ENCODE assay signal across 19 cellular contexts in genomic region chr13:110542311-110542796, GRCh38. TPM values are rescaled to one million over a fixed set of nuclear protein-coding genes. Genes with fewer than 3 reads are reported as not detected.
DNase-seq lines count a peak whose midpoint lies in the region; ATAC-seq, FAIRE-seq and TF ChIP-seq lines count a peak whose summit lies in the region.
"Had no signal": no experiment of that assay in that cellular context is flagged by ENCODE, and none has a peak within 500 bp of the region (broad histone marks: within the 10 kb centered on the region; RNA-seq: fewer than 3 reads in every experiment).

No MANE protein-coding gene starts in this region.

- H4K20me1 ChIP-seq in GM12878 (ENCODE audit: control insufficient read depth, insufficient read depth) = no peaks in the 10 kb centered on the region

- SMC1A ChIA-PET in GM12878 (lab: Charles Lee; ENCODE audit: uncharacterized antibody, unreplicated experiment) = interaction anchor here (1.2 kb wide), 1 partner anchor 10 kb away, joined by 7 read pairs; no protein-coding TSS in a partner anchor

- TF ChIP-seq RAD21 in GM12878 (IDR thresholded peaks at IDR 0.05; ENCODE audit: insufficient read depth, low read depth, low read length) = no peak

- H3K4me3 ChIP-seq in cardiac muscle cell = no peak overlapping the region
- H3K4me3 ChIP-seq in GM12878 = no peak overlapping the region
- no peak overlapping the region for H3K4me3 ChIP-seq in mucosa of stomach (ENCODE audit: low read length)
- H3K4me3 ChIP-seq in thyroid gland (replicated peaks in 1 of 3) = no peak overlapping the region

- CTCF ChIA-PET in GM12878 (lab: Yijun Ruan, JAX) = interaction anchor here (0.7 to 2.0 kb wide), 2 partner anchors 16 to 87 kb away, joined by 3 to 9 read pairs; no protein-coding TSS in a partner anchor

- H3K36me3 ChIP-seq in cardiac muscle cell = no peaks in the 10 kb centered on the region
- no peaks in the 10 kb centered on the region for H3K36me3 ChIP-seq in GM12878 (ENCODE audit: control insufficient read depth in 2 of 2, insufficient read depth in 2 of 2, low read length in 1 of 2)
- no peaks in the 10 kb centered on the region for H3K36me3 ChIP-seq in mucosa of stomach (ENCODE audit: control insufficient read depth, insufficient read depth, low read length)
- no peaks in the 10 kb centered on the region for H3K36me3 ChIP-seq in thyroid gland

- no peaks in the 10 kb centered on the region; the same call in none of the 2 replicates for H3K79me2 ChIP-seq in GM12878 (ENCODE audit: control insufficient read depth, insufficient read depth, low read length)

- BruUV-seq in GM12878 (replicated peaks; lab: Mats Ljungman, UMichigan) = no TSS peak

- H3K4me1 ChIP-seq in cardiac muscle cell (ENCODE audit: low read depth) = peaks cover 13% of the 10 kb centered on the region
- peaks cover 8% of the 10 kb centered on the region for H3K4me1 ChIP-seq in GM12878 (ENCODE audit: control insufficient read depth, insufficient read depth, low read length)
- peaks cover 54% of the 10 kb centered on the region for H3K4me1 ChIP-seq in mucosa of stomach (ENCODE audit: control insufficient read depth, insufficient read depth, low read length)
- H3K4me1 ChIP-seq in thyroid gland = peaks cover 40 to 53% of the 10 kb centered on the region in 2 donors

- no peak overlapping the region for H2AFZ ChIP-seq in GM12878 (ENCODE audit: control insufficient read depth, low read depth, low read length)

- intact Hi-C loops in cardiac septum (cut with DNase I) = no loop called here
- intact Hi-C loops in GM12878 (cut with micrococcal nuclease; ENCODE audit: unreplicated experiment) = no loop called here
- intact Hi-C loops in thyroid gland (cut with DNase I) = no loop called here

- WGBS in GM12878 (ENCODE audit: insufficient coverage, insufficient replicate concordance, low lambda C conversion rate, missing lambda C conversion rate) = 53% methylated on average over 6 of the region's 6 CpGs
- 39 to 48% methylated on average over 6 of the region's 6 CpGs for WGBS in thyroid gland, 2 donors

- RAD21 ChIA-PET in GM12878 (lab: Charles Lee; ENCODE audit: unreplicated experiment) = no interaction called here

- ATAC-seq in GM12878 = peak; percentile 58
- no peak for ATAC-seq in GM18858 (IDR thresholded peaks at IDR 0.05; ENCODE audit: unreplicated experiment)
- no peak for ATAC-seq in HG03039 (IDR thresholded peaks at IDR 0.05; ENCODE audit: unreplicated experiment)

- no peak overlapping the region for H3K4me2 ChIP-seq in GM12878 (ENCODE audit: control insufficient read depth, insufficient read depth)
- H3K4me2 ChIP-seq: KMS-11 had no signal

- TF ChIP-seq CTCF in cardiac muscle cell (IDR thresholded peaks at IDR 0.05; ENCODE audit: low read depth, low read length) (no peak), GM12878 (IDR thresholded peaks at IDR 0.05 in 2 of 3, conservative IDR thresholded peaks at IDR 0.05 in 1 of 3; ENCODE audit: control insufficient read depth in 2 of 3, extremely low read depth in 1 of 3, insufficient read depth in 1 of 3, low read depth in 3 of 3, low read length in 3 of 3) (no peak), thyroid gland (IDR thresholded peaks at IDR 0.05) (no peak)

- H3K27ac ChIP-seq in cardiac muscle cell = peak overlapping the region; percentile 2
- H3K27ac ChIP-seq in GM12878 (ENCODE audit: control insufficient read depth, insufficient read depth) = no peak overlapping the region
- H3K27ac ChIP-seq in thyroid gland = peak overlapping the region; percentile 63 to 91 (median 81)
- H3K27ac ChIP-seq: HL-60, KMS-11 had no signal

- no peaks in the 10 kb centered on the region for H3K9me3 ChIP-seq in cardiac muscle cell (ENCODE audit: low read depth)
- peaks cover 1% of the 10 kb centered on the region; the same call in 1 of the 3 replicates for H3K9me3 ChIP-seq in GM12878 (replicated peaks; ENCODE audit: control insufficient read depth, insufficient read depth, low read length)
- H3K9me3 ChIP-seq in mucosa of stomach (ENCODE audit: control insufficient read depth, low read length) = no peaks in the 10 kb centered on the region
- H3K9me3 ChIP-seq in thyroid gland = no peaks in the 10 kb centered on the region

- DNase-seq in cardiac muscle cell (ENCODE audit: low read depth in 1 of 2, low spot score in 1 of 2) (no peak), cardiac septum (ENCODE audit: low spot score) (no peak), GM12878 (ENCODE audit: low read depth, low spot score) (no peak), thyroid gland (peak; percentile 74 to 75), HT-29 (ENCODE audit: low spot score) (no peak)
- DNase-seq: DND-41, GDM1, MM.1S, NCI-H1105, NCI-H1930, NCI-H526 had no signal

- no peak overlapping the region for H3K9ac ChIP-seq in GM12878 (ENCODE audit: control insufficient read depth, insufficient read depth, low read length)
- H3K9ac ChIP-seq in mucosa of stomach (ENCODE audit: low read length) = peak overlapping the region; percentile 7
- H3K9ac ChIP-seq: KMS-11 had no signal

- H3K27me3 ChIP-seq in cardiac muscle cell (no peaks in the 10 kb centered on the region), GM12878 (replicated peaks in 1 of 2; ENCODE audit: control insufficient read depth in 2 of 2, insufficient read depth in 2 of 2, low read length in 1 of 2) (no peaks in the 10 kb centered on the region), mucosa of stomach (ENCODE audit: control insufficient read depth, insufficient read depth, low read length) (no peaks in the 10 kb centered on the region), thyroid gland (no peaks in the 10 kb centered on the region)

- in situ Hi-C loops in GM12878 (cut with MboI) = no loop called here

- FAIRE-seq in GM12878 (lab: Jason Lieb, UNC) = no peak
- FAIRE-seq: A204.1, H1 had no signal

- TF ChIP-seq POLR2A in GM12878 (IDR thresholded peaks at IDR 0.05; ENCODE audit: low read depth, low read length) (no peak), thyroid gland (IDR thresholded peaks at IDR 0.05) (no peak)

- POLR2A ChIA-PET in GM12878 (lab: Charles Lee) = interaction anchor here (1.7 kb wide), 1 partner anchor 9 kb away, joined by 4 read pairs; no protein-coding TSS in a partner anchor

- TF ChIP-seq EP300 in GM12878 (IDR thresholded peaks at IDR 0.05; ENCODE audit: borderline replicate concordance in 1 of 2, control insufficient read depth in 1 of 2, low read depth in 2 of 2, low read length in 2 of 2) = no peak

TF ChIP-seq in GM12878, 131 proteins besides CTCF, POLR2A, EP300 and RAD21:
- TF ChIP-seq BHLHE40 (IDR thresholded peaks at IDR 0.05; ENCODE audit: borderline replicate concordance in 1 of 2, low read depth in 2 of 2, low read length in 1 of 2) (peak in 1 of 2 experiments; percentile 20; a peak in 1 of 4 replicates), RAD51 (IDR thresholded peaks at IDR 0.05) (peak; percentile 39; the same call in 1 of the 2 replicates), YY1 (IDR thresholded peaks at IDR 0.05; ENCODE audit: low read depth, low read length) (no peak)

RNA-seq across cellular contexts. Expression of gene RAB20, which starts 19.2 kb away (rescaled TPM):
- 22.4 and 30.8 TPM in 2 replicates for total RNA-seq in cardiac muscle cell
- 14.0 and 20.0 TPM in 2 replicates for polyA plus RNA-seq in cardiac muscle cell
- total RNA-seq in cardiac septum = 12.6 TPM
- total RNA-seq in GM12878 (2013; cell fraction: nucleolus; rRNA removed) = 24.9 and 25.2 TPM in 2 replicates
- total RNA-seq in GM12878 (2014; rRNA removed) = 14.6 and 18.2 TPM in 2 replicates
- 7.8 and 8.7 TPM in 2 replicates for total RNA-seq in GM12878 (2014; rRNA removed; fragmentation: Illumina TruSeq; extraction: Trizol)
- 13.1 and 13.6 TPM in 2 replicates for total RNA-seq in GM12878 (2021)
- polyA plus RNA-seq in GM12878 (2011; ENCODE audit: low read depth) = 12.5 TPM
- 24.8 and 33.1 TPM in 2 replicates for polyA plus RNA-seq in GM12878 (2011; rRNA removed)
- 39.6 and 42.9 TPM in 2 replicates for polyA plus RNA-seq in GM12878 (2011; cell fraction: cytosol; rRNA removed)
- polyA plus RNA-seq in GM12878 (2011; cell fraction: nucleus; rRNA removed) = 20.8 and 21.8 TPM in 2 replicates
- polyA plus RNA-seq in GM12878 (2012) = 19.4 and 23.2 TPM in 2 replicates
- polyA plus RNA-seq in GM12878 (2014; fragmentation: Illumina TruSeq; extraction: Trizol) = 5.0 and 7.2 TPM in 2 replicates
- polyA plus RNA-seq in GM12878 (2014; fragmentation: Nextera tagmentation; extraction: Ambion mirVana) = 1 to 10 TPM in 1 of 2 experiments, under 1 TPM in 1; 0.48 to 2.1 TPM
- 14.7 and 14.8 TPM in 2 replicates for polyA plus RNA-seq in GM12878 (2014; rRNA removed)
- 10 to 100 TPM in 1 of 2 experiments, 1 to 10 TPM in 1; 8.4 to 10.6 TPM for polyA plus RNA-seq in GM12878 (2016; fragmentation: Nextera tagmentation; extraction: Ambion mirVana)
- 17.3 and 23.7 TPM in 2 replicates for polyA minus RNA-seq in GM12878 (2011; rRNA and poly(A)+ RNA removed)
- polyA minus RNA-seq in GM12878 (2011; cell fraction: cytosol; rRNA and poly(A)+ RNA removed) = 8.3 and 8.4 TPM in 2 replicates
- 5.3 and 8.8 TPM in 2 replicates for polyA minus RNA-seq in GM12878 (2011; cell fraction: nucleus; rRNA and poly(A)+ RNA removed)
- 10 to 100 TPM; 21.0 to 60.5 (median 43.5) TPM for total RNA-seq in thyroid gland
- 145 and 147 TPM in 2 replicates for total RNA-seq in HT-29 (2014; rRNA removed; shearing (Covaris generic))
- total RNA-seq: OCI-LY7 had no signal

Comparison
In these comparisons a context has a peak if more than half of its experiments do, and no peak if none do; other contexts are left out.
1. DNase-seq: peak in thyroid gland (2 of 2); none in cardiac muscle cell (0 of 2), cardiac septum (single experiment), GM12878 (single experiment) and HT-29 (single experiment).